In the genomic region with DNA sequence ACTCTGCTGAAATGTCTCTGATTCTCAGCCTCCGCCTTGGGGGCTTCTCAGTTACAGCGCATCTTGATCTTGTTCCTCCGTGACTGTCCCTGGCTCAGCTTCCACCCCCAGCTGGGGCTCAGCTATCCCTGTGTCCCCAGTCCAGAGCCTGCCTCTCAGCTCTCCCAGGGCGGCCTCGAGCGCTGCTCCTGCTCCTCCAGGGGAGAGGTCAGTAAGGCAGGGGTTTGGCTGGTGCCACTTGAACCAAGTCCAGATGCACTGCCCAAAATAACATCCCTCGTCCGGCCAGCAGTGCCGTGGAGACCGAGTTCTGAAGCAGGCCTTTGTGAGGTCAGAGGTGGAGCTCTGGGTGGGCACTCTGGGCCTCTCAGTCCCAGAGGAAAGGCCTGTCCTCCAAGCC, we compare ENCODE assay signal across 9 cellular contexts. TPM values are rescaled to one million over a fixed set of nuclear protein-coding genes. Genes with fewer than 3 reads are reported as not detected.
A peak's percentile ranks its signal among the peaks of the same experiment; 100 is the strongest.
DNase-seq lines count a peak whose midpoint lies in the region; ATAC-seq, FAIRE-seq and TF ChIP-seq lines count a peak whose summit lies in the region.
"Not testable (repeated sequence)": the region's sequence is repeated elsewhere in the genome, so short reads cannot be mapped to it uniquely, and the experiment has no call there.
"Had no signal": no experiment of that assay in that cellular context is flagged by ENCODE, and none has a peak within 500 bp of the region (broad histone marks: within the 10 kb centered on the region; RNA-seq: fewer than 3 reads in every experiment).

Gene AQP7 (minus strand): TSS at position 198 of the 400 bp plus-strand sequence. CDS start 1,306 bp downstream, outside the sequence.

- ATAC-seq in Right ventricle myocardium superior (ENCODE audit: poor library complexity); naive thymus-derived CD4-positive, alpha-beta T cell; gastrocnemius medialis: not testable (repeated sequence)

- in situ Hi-C loops in gastrocnemius medialis (cut with MboI; ENCODE audit: low sequenced_read_pairs in 4 of 4), result not testable (repeated sequence)

- H3K9me3 ChIP-seq in SJCRH30 (replicated peaks); ascending aorta; kidney (ENCODE audit: control insufficient read depth in 1 of 2, low read length in 2 of 2); naive thymus-derived CD4-positive, alpha-beta T cell (ENCODE audit: control insufficient read depth in 2 of 3, low read length in 3 of 3); gastrocnemius medialis; uterus: not testable (repeated sequence)

- H3K4me3 Mint-ChIP-seq in naive thymus-derived CD4-positive, alpha-beta T cell, result peak within 1 kb of the TSS in 1 of 10 donors; percentile 26

- H3K27ac Mint-ChIP-seq in naive thymus-derived CD4-positive, alpha-beta T cell, result peak within 1 kb of the TSS in 5 of 9 donors; percentile 42 to 90 (median 62)

- H3K4me1 Mint-ChIP-seq in naive thymus-derived CD4-positive, alpha-beta T cell, result peaks cover 4 to 14% (median 10%) of the 10 kb centered on the region in 7 donors

- not testable (repeated sequence) for H3K27me3 Mint-ChIP-seq in naive thymus-derived CD4-positive, alpha-beta T cell

- H3K9ac ChIP-seq in KMS-11; kidney (ENCODE audit: low read length in 2 of 2): not testable (repeated sequence)

- peak within 1 kb of the TSS; percentile 36; the same call in 1 of the 2 replicates for H3K4me2 ChIP-seq in KMS-11

- H2AFZ ChIP-seq in KMS-11 (ENCODE audit: low read depth), result peak within 1 kb of the TSS; percentile 95

- TF ChIP-seq POLR2A in gastrocnemius medialis (IDR thresholded peaks at IDR 0.05); uterus (IDR thresholded peaks at IDR 0.05): not testable (repeated sequence)

- not testable (repeated sequence) for H3K9me3 Mint-ChIP-seq in naive thymus-derived CD4-positive, alpha-beta T cell

- H3K27ac ChIP-seq in KMS-11; SJCRH30; kidney (ENCODE audit: low read depth in 2 of 2, low read length in 2 of 2); naive thymus-derived CD4-positive, alpha-beta T cell (ENCODE audit: low read depth, low read length): not testable (repeated sequence)
- H3K27ac ChIP-seq in ascending aorta, result peak within 1 kb of the TSS; percentile 41 to 53
- peak within 1 kb of the TSS; percentile 67 to 84 (median 77) for H3K27ac ChIP-seq in gastrocnemius medialis
- H3K27ac ChIP-seq in uterus, result peak within 1 kb of the TSS; percentile 0 to 52

- not testable (repeated sequence) for H3K36me3 Mint-ChIP-seq in naive thymus-derived CD4-positive, alpha-beta T cell

- not testable (repeated sequence) for DNase-seq in SJCRH30; ascending aorta (ENCODE audit: low spot score in 2 of 2); kidney; naive thymus-derived CD4-positive, alpha-beta T cell; uterus
- DNase-seq in Right ventricle myocardium superior (peak; percentile 81), gastrocnemius medialis (peak in 1 of 2 donors; percentile 52)

- POLR2A ChIA-PET in naive thymus-derived CD4-positive, alpha-beta T cell (lab: Charles Lee), result interaction anchor here (1.3 to 3.8 kb wide), 3 partner anchors 13 to 70 kb away, joined by 3 to 40 read pairs (median 5); partner anchors contain the start of gene AQP3

- not testable (repeated sequence) for H4K20me1 ChIP-seq in KMS-11 (ENCODE audit: insufficient read depth)

- FAIRE-seq in kidney (lab: Jason Lieb, UNC), result not testable (repeated sequence)

- TF ChIP-seq CTCF in KMS-11 (conservative IDR thresholded peaks at IDR 0.05; ENCODE audit: low read depth, low read length); ascending aorta (IDR thresholded peaks at IDR 0.05); kidney (IDR thresholded peaks at IDR 0.05; ENCODE audit: borderline replicate concordance, extremely low read depth, insufficient read depth); gastrocnemius medialis (IDR thresholded peaks at IDR 0.05 in 4 of 5, conservative IDR thresholded peaks at IDR 0.05 in 1 of 5); uterus (IDR thresholded peaks at IDR 0.05): not testable (repeated sequence)

- H3K79me2 ChIP-seq in KMS-11 (ENCODE audit: insufficient read depth, low read depth), result not testable (repeated sequence)

- intact Hi-C loops in ascending aorta (cut with DNase I) (loop anchor here (5.0 kb wide), 1 partner anchor 115 kb away; no protein-coding TSS in a partner anchor), gastrocnemius medialis (cut with DNase I; ENCODE audit: low total_unique reads) (loop anchor here (10.0 kb wide), 1 partner anchor 118 kb away; no protein-coding TSS in a partner anchor)
- intact Hi-C loops in Right ventricle myocardium superior (cut with DNase I); kidney (cut with DNase I); uterus (cut with DNase I; ENCODE audit: low total_unique reads): not testable (repeated sequence)
- intact Hi-C loops in naive thymus-derived CD4-positive, alpha-beta T cell (cut with micrococcal nuclease), result loop anchor here in 1 of 2 donors (5.0 kb wide), 1 partner anchor 320 kb away; no protein-coding TSS in a partner anchor

- not testable (repeated sequence) for H3K4me3 ChIP-seq in KMS-11 (IDR thresholded peaks at IDR 0.05; ENCODE audit: insufficient read depth, low read depth, low read length); ascending aorta; kidney (ENCODE audit: low read length in 2 of 2); naive thymus-derived CD4-positive, alpha-beta T cell (ENCODE audit: low read length); uterus
- H3K4me3 ChIP-seq in SJCRH30 (peak within 1 kb of the TSS; percentile 34; the same call in 1 of the 2 replicates), gastrocnemius medialis (peak within 1 kb of the TSS; percentile 38 to 43 (median 42))

- not testable (repeated sequence) for H3K36me3 ChIP-seq in KMS-11 (ENCODE audit: insufficient read depth); SJCRH30; ascending aorta; kidney (ENCODE audit: control insufficient read depth in 1 of 2, insufficient read depth in 2 of 2, low read length in 2 of 2); naive thymus-derived CD4-positive, alpha-beta T cell (ENCODE audit: control insufficient read depth in 2 of 3, insufficient read depth in 3 of 3, low read length in 3 of 3); gastrocnemius medialis; uterus

- CTCF ChIA-PET in naive thymus-derived CD4-positive, alpha-beta T cell (lab: Charles Lee), result interaction anchor here (0.6 to 4.9 kb wide), 5 partner anchors 51 to 249 kb away, joined by 3 to 75 read pairs (median 19); partner anchors contain the start of gene NOL6

- H3K27me3 ChIP-seq in KMS-11 (ENCODE audit: insufficient read depth, low read depth); SJCRH30; ascending aorta; naive thymus-derived CD4-positive, alpha-beta T cell (ENCODE audit: control insufficient read depth in 2 of 2, insufficient read depth in 2 of 2, low read length in 2 of 2); gastrocnemius medialis; uterus: not testable (repeated sequence)

- H3K4me1 ChIP-seq in KMS-11 (ENCODE audit: low read depth, poor library complexity, severe bottlenecking); SJCRH30; kidney (ENCODE audit: control insufficient read depth in 1 of 2, insufficient read depth in 1 of 2, low read depth in 1 of 2, low read length in 2 of 2); naive thymus-derived CD4-positive, alpha-beta T cell (ENCODE audit: control insufficient read depth in 2 of 2, insufficient read depth in 2 of 2, low read length in 2 of 2); uterus: not testable (repeated sequence)
- peaks cover 0 to 15% of the 10 kb centered on the region in 2 donors for H3K4me1 ChIP-seq in ascending aorta
- H3K4me1 ChIP-seq in gastrocnemius medialis, result peaks cover 24 to 30% of the 10 kb centered on the region in 2 donors

RNA-seq across cellular contexts. Expression of gene AQP7, which starts in this region (rescaled TPM):
- 0.05 and 0.32 TPM in 2 replicates for total RNA-seq in SJCRH30 (2014; rRNA removed; shearing (Covaris generic))
- total RNA-seq in ascending aorta (18.9 TPM), Right ventricle myocardium superior (155 TPM), kidney (11.9 TPM), gastrocnemius medialis (10 to 100 TPM in 1 of 4 donors, 1 to 10 TPM in 3; 2.1 to 10.7 (median 4.1) TPM), uterus (1 to 10 TPM in 3 of 4 donors, not detected in 1; 1.3 to 4.6 (median 2.1) TPM)
- 45.3 TPM for polyA plus RNA-seq in kidney (ENCODE audit: insufficient read depth, low read depth, low replicate concordance)
- 1 to 10 TPM in 3 of 5 experiments, under 1 TPM in 2; 0.32 to 1.9 (median 1.1) TPM for total RNA-seq in naive thymus-derived CD4-positive, alpha-beta T cell
- under 1 TPM in 1 of 2 donors, not detected in 1; 0.53 TPM for polyA plus RNA-seq in naive thymus-derived CD4-positive, alpha-beta T cell
- polyA plus RNA-seq: BJ had no signal

Comparison
In these comparisons a context has a peak if more than half of its experiments do, and no peak if none do; other contexts are left out.
1. RNA of gene AQP7 (polyA plus RNA-seq): 45.3 TPM in kidney (single experiment); 0.53 TPM in naive thymus-derived CD4-positive, alpha-beta T cell; every median in the first group is over 10 times any median in the second.